In the genomic region with DNA sequence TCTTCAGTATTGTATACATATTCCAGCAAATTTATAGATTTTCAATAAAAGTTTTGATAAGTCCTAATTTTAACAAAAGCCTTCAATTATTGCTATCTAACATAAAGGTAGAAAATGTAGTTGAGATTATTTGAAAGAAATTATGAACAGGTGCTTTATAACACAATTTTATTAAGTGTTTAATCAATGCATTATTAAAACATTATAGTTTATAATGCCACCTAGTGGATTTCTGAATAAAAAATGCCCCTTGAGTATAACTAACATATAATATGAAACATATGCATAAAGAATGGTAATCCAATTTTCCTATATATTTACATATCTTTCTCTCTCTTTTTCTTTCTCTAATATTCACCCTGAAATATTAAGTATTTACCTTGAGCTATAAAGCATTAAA, we compare ENCODE assay signal across 14 cellular contexts.
DNase-seq lines count a peak whose midpoint lies in the region; ATAC-seq and TF ChIP-seq lines count a peak whose summit lies in the region.
"Had no signal": no experiment of that assay in that cellular context is flagged by ENCODE, and none has a peak within 500 bp of the region (broad histone marks: within the 10 kb centered on the region; RNA-seq: fewer than 3 reads in every experiment).

No MANE protein-coding gene starts in this region.

- H4K20me1 ChIP-seq in HCT116 (ENCODE audit: insufficient read depth), result no peaks in the 10 kb centered on the region

- no peaks in the 10 kb centered on the region for H3K36me3 ChIP-seq in HCT116 (ENCODE audit: control insufficient read depth in 1 of 2, insufficient read depth in 2 of 2, low read length in 2 of 2)
- H3K36me3 ChIP-seq in SK-N-MC (ENCODE audit: insufficient read depth, low read length), result no peaks in the 10 kb centered on the region
- H3K36me3 ChIP-seq: thyroid gland had no signal

- no peak overlapping the region for H3K4me2 ChIP-seq in HCT116 (ENCODE audit: low read length)

- RAD21 ChIA-PET in HCT116 (lab: Charles Lee; ENCODE audit: low non-redundant PET in 1 of 2, low total read pairs in 2 of 2, uncharacterized antibody in 2 of 2, unreplicated experiment in 2 of 2), result no interaction called here

- DNase-seq in AG09319 (ENCODE audit: extremely low read depth, low read depth) (no peak), HCT116 (ENCODE audit: low read depth, low spot score) (no peak), SK-N-MC (ENCODE audit: low read depth, low spot score) (peak; percentile 28), inferior parietal cortex (ENCODE audit: extremely low spot score) (peak; percentile 21), glomerular visceral epithelial cell (ENCODE audit: extremely low spot score) (no peak), germinal center (ENCODE audit: low spot score) (no peak)
- DNase-seq: activated CD4-positive, alpha-beta T cell treated with anti-CD3 and anti-CD28 coated beads for 48 hours; activated naive CD4-positive, alpha-beta T cell treated with anti-CD3 and anti-CD28 coated beads for 36 hours; effector memory CD4-positive, alpha-beta T cell; islet precursor cell; RPMI8226; thyroid gland had no signal

- peak; percentile 45 for TF ChIP-seq RAD21 in HCT116 (IDR thresholded peaks at IDR 0.05; ENCODE audit: low read depth)

- H3K9me2 ChIP-seq in HCT116 (ENCODE audit: insufficient read depth), result no peaks in the 10 kb centered on the region

- H3K4me3 ChIP-seq in HCT116 (replicated peaks in 1 of 2; ENCODE audit: low read depth in 1 of 2, low read length in 2 of 2) (no peak overlapping the region), SK-N-MC (no peak overlapping the region)
- H3K4me3 ChIP-seq: thyroid gland had no signal

- H3K4me1 ChIP-seq in HCT116 (ENCODE audit: control insufficient read depth in 1 of 2, insufficient read depth in 2 of 2, low read length in 2 of 2), result no peaks in the 10 kb centered on the region
- H3K4me1 ChIP-seq: thyroid gland had no signal

- no peak overlapping the region for H2AFZ ChIP-seq in HCT116 (ENCODE audit: low read depth, low read length, poor library complexity, severe bottlenecking)

- POLR2A ChIA-PET in HCT116 (lab: Charles Lee), result no interaction called here

- H3K79me2 ChIP-seq in HCT116 (ENCODE audit: insufficient read depth, low read length), result no peaks in the 10 kb centered on the region

- intact Hi-C loops in HCT116 (cut with micrococcal nuclease), result loop anchor here (5.0 to 10.0 kb wide), 2 partner anchors 570 to 1712 kb away; partner anchors contain the start of gene TMTC2

- TF ChIP-seq CTCF in AG09319 (IDR thresholded peaks at IDR 0.05; ENCODE audit: low read depth, low read length) (peak; percentile 30), HCT116 (IDR thresholded peaks at IDR 0.05 in 2 of 3, conservative IDR thresholded peaks at IDR 0.05 in 1 of 3; ENCODE audit: borderline replicate concordance in 1 of 3, insufficient read depth in 1 of 3, low read depth in 2 of 3, low read length in 2 of 3) (peak in 2 of 3 experiments; percentile 20 to 40; a peak in 3 of 6 replicates)

- no peaks in the 10 kb centered on the region for H3K27me3 ChIP-seq in HCT116 (ENCODE audit: insufficient read depth, low read length)
- H3K27me3 ChIP-seq: thyroid gland had no signal

- ATAC-seq in HCT116, result no peak
- ATAC-seq in GM19395 (IDR thresholded peaks at IDR 0.05; ENCODE audit: unreplicated experiment), result no peak
- ATAC-seq in HG02678 (IDR thresholded peaks at IDR 0.05; ENCODE audit: unreplicated experiment), result no peak

- no peak overlapping the region for H3K9ac ChIP-seq in HCT116 (ENCODE audit: low read length)
- H3K9ac ChIP-seq in SK-N-MC (ENCODE audit: insufficient read length), result no peak overlapping the region

- no TSS peak for BruUV-seq in HCT116 (replicated peaks; lab: Mats Ljungman, UMichigan)

- no peak overlapping the region for H3K27ac ChIP-seq in HCT116 (ENCODE audit: low read depth, low read length)
- no peak overlapping the region for H3K27ac ChIP-seq in SK-N-MC
- H3K27ac ChIP-seq: thyroid gland had no signal

- no peaks in the 10 kb centered on the region for H3K9me3 ChIP-seq in HCT116 (ENCODE audit: control insufficient read depth in 1 of 2, insufficient read depth in 1 of 2, low read depth in 1 of 2, low read length in 2 of 2)
- H3K9me3 ChIP-seq in SK-N-MC (ENCODE audit: low read depth, low read length), result no peaks in the 10 kb centered on the region
- H3K9me3 ChIP-seq: thyroid gland had no signal

- CTCF ChIA-PET in HCT116 (lab: Charles Lee), result interaction anchor here (0.7 to 1.4 kb wide), 2 partner anchors 68 to 570 kb away, joined by 3 to 5 read pairs; no protein-coding TSS in a partner anchor

- no peak for TF ChIP-seq POLR2A in HCT116 (IDR thresholded peaks at IDR 0.05; ENCODE audit: borderline replicate concordance, extremely low read depth, insufficient read depth, insufficient read length)

TF ChIP-seq in HCT116, 20 proteins besides CTCF, POLR2A, EP300 and RAD21:
- no peak for TF ChIP-seq ZNF274 (IDR thresholded peaks at IDR 0.05; ENCODE audit: low read depth, low read length)
- TF ChIP-seq, protein P1, sequence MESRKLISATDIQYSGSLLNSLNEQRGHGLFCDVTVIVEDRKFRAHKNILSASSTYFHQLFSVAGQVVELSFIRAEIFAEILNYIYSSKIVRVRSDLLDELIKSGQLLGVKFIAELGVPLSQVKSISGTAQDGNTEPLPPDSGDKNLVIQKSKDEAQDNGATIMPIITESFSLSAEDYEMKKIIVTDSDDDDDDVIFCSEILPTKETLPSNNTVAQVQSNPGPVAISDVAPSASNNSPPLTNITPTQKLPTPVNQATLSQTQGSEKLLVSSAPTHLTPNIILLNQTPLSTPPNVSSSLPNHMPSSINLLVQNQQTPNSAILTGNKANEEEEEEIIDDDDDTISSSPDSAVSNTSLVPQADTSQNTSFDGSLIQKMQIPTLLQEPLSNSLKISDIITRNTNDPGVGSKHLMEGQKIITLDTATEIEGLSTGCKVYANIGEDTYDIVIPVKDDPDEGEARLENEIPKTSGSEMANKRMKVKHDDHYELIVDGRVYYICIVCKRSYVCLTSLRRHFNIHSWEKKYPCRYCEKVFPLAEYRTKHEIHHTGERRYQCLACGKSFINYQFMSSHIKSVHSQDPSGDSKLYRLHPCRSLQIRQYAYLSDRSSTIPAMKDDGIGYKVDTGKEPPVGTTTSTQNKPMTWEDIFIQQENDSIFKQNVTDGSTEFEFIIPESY (IDR thresholded peaks at IDR 0.05; ENCODE audit: extremely low read depth, insufficient replicate concordance, low read length), result no peak
- TF ChIP-seq, protein P2, sequence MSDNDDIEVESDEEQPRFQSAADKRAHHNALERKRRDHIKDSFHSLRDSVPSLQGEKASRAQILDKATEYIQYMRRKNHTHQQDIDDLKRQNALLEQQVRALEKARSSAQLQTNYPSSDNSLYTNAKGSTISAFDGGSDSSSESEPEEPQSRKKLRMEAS (IDR thresholded peaks at IDR 0.05), result no peak
- no peak for TF ChIP-seq FOSL1 (IDR thresholded peaks at IDR 0.05; ENCODE audit: low read depth)
- TF ChIP-seq CBX3 (IDR thresholded peaks at IDR 0.05; ENCODE audit: low read depth), result no peak
- no peak for TF ChIP-seq JUND (IDR thresholded peaks at IDR 0.05)
- TF ChIP-seq EZH2phosphoT487 (IDR thresholded peaks at IDR 0.05; ENCODE audit: borderline replicate concordance), result no peak
- no peak for TF ChIP-seq TCF7L2 (IDR thresholded peaks at IDR 0.05; ENCODE audit: borderline replicate concordance, extremely low read depth, insufficient read depth, insufficient read length)
- TF ChIP-seq POLR2AphosphoS5 (IDR thresholded peaks at IDR 0.05; ENCODE audit: low read depth, low read length), result no peak
- TF ChIP-seq SIN3A (IDR thresholded peaks at IDR 0.05; ENCODE audit: low read depth), result no peak
- no peak for TF ChIP-seq SP1 (IDR thresholded peaks at IDR 0.05; ENCODE audit: low read depth)
- no peak for TF ChIP-seq SRF (IDR thresholded peaks at IDR 0.05; ENCODE audit: low read depth)
- TF ChIP-seq CEBPB (IDR thresholded peaks at IDR 0.05; ENCODE audit: low read depth), result no peak
- no peak for TF ChIP-seq EGR1 (IDR thresholded peaks at IDR 0.05; ENCODE audit: low read depth)

Comparison
In these comparisons a context has a peak if more than half of its experiments do, and no peak if none do; other contexts are left out.
1. DNase-seq: peak in SK-N-MC (single experiment) and inferior parietal cortex (single experiment); none in AG09319 (single experiment), HCT116 (single experiment), glomerular visceral epithelial cell (single experiment) and germinal center (single experiment).